In the genomic region with DNA sequence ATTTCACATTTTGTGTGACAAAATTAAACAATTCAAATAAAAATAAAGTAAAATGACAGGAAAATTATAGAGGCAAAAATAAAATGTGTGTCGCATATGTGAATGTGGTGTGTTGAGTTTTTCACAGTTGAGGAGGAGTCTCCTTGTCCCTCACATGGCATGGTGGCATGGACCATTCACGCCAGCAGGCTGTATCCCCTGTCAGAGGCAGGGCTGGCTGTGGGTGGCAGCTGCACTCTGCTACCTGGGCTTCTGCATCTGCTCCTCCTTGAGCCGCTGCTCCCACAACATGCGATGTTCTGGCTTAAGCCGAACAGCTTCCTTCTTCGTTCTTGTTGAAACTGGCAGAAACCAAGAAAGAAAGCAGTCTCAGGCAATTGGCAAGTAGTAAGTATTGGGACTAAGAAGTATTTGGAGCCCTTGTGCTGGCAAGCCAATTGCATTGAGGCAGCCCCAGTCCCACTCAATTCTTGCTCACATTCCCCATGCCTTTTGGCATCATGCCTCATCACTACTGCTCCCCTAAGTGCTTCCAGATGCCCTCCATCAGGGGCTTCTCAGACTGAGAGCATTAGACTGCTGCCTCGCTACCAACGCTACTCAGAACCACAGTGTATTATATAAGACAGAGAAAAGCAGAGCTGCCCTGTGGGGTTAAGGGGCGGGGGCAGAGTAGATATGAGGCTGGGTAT, we compare ENCODE assay signal across 1 cellular context.
TF ChIP-seq lines count a peak whose summit lies in the region.

No MANE protein-coding gene starts in this region.

TF ChIP-seq in SK-N-SH, 30 proteins besides CTCF, POLR2A, EP300 and RAD21 (continued from another document):
- TF ChIP-seq CHD2 (IDR thresholded peaks at IDR 0.05; ENCODE audit: low read length, partially characterized antibody) = peak; percentile 34
- TF ChIP-seq POLR2AphosphoS5 (IDR thresholded peaks at IDR 0.05; ENCODE audit: low read depth, low read length) = peak; percentile 58; the same call in 1 of the 2 replicates
- no peak for TF ChIP-seq SIN3A (IDR thresholded peaks at IDR 0.05; ENCODE audit: borderline replicate concordance, low read depth, low read length)
- no peak for TF ChIP-seq TAF1 (IDR thresholded peaks at IDR 0.05; ENCODE audit: borderline replicate concordance, low read depth, low read length)
- TF ChIP-seq EZH2phosphoT487 (IDR thresholded peaks at IDR 0.05; ENCODE audit: borderline replicate concordance, low read depth) = no peak
- TF ChIP-seq JUND (IDR thresholded peaks at IDR 0.05) = no peak
- TF ChIP-seq, protein P1, sequence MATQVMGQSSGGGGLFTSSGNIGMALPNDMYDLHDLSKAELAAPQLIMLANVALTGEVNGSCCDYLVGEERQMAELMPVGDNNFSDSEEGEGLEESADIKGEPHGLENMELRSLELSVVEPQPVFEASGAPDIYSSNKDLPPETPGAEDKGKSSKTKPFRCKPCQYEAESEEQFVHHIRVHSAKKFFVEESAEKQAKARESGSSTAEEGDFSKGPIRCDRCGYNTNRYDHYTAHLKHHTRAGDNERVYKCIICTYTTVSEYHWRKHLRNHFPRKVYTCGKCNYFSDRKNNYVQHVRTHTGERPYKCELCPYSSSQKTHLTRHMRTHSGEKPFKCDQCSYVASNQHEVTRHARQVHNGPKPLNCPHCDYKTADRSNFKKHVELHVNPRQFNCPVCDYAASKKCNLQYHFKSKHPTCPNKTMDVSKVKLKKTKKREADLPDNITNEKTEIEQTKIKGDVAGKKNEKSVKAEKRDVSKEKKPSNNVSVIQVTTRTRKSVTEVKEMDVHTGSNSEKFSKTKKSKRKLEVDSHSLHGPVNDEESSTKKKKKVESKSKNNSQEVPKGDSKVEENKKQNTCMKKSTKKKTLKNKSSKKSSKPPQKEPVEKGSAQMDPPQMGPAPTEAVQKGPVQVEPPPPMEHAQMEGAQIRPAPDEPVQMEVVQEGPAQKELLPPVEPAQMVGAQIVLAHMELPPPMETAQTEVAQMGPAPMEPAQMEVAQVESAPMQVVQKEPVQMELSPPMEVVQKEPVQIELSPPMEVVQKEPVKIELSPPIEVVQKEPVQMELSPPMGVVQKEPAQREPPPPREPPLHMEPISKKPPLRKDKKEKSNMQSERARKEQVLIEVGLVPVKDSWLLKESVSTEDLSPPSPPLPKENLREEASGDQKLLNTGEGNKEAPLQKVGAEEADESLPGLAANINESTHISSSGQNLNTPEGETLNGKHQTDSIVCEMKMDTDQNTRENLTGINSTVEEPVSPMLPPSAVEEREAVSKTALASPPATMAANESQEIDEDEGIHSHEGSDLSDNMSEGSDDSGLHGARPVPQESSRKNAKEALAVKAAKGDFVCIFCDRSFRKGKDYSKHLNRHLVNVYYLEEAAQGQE (IDR thresholded peaks at IDR 0.05; ENCODE audit: low read depth, low read length) = no peak
- no peak for TF ChIP-seq ELF1 (IDR thresholded peaks at IDR 0.05)
- no peak for TF ChIP-seq FOSL2 (IDR thresholded peaks at IDR 0.05; ENCODE audit: borderline replicate concordance, low read depth)
- peak; percentile 89 for TF ChIP-seq TCF12 (IDR thresholded peaks at IDR 0.05)
- peak; percentile 66; the same call in 1 of the 2 replicates for TF ChIP-seq NFIC (IDR thresholded peaks at IDR 0.05; ENCODE audit: borderline replicate concordance)
- TF ChIP-seq FOXJ3 (CRISPR knock-in tag; IDR thresholded peaks at IDR 0.05) = no peak
- TF ChIP-seq MXI1 (IDR thresholded peaks at IDR 0.05; ENCODE audit: low read depth, low read length) = peak; percentile 83
- TF ChIP-seq, protein P2, sequence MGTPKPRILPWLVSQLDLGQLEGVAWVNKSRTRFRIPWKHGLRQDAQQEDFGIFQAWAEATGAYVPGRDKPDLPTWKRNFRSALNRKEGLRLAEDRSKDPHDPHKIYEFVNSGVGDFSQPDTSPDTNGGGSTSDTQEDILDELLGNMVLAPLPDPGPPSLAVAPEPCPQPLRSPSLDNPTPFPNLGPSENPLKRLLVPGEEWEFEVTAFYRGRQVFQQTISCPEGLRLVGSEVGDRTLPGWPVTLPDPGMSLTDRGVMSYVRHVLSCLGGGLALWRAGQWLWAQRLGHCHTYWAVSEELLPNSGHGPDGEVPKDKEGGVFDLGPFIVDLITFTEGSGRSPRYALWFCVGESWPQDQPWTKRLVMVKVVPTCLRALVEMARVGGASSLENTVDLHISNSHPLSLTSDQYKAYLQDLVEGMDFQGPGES (IDR thresholded peaks at IDR 0.05; ENCODE audit: low read depth, low read length) = no peak
- peak; percentile 78 for TF ChIP-seq RCOR1 (IDR thresholded peaks at IDR 0.05; ENCODE audit: low read length)
- no peak for TF ChIP-seq NRF1 (IDR thresholded peaks at IDR 0.05; ENCODE audit: low read depth, low read length)
- TF ChIP-seq GATA2 (CRISPR knock-in tag; IDR thresholded peaks at IDR 0.05) = peak; percentile 35; the same call in 1 of the 2 replicates
- no peak for TF ChIP-seq RFX5 (IDR thresholded peaks at IDR 0.05; ENCODE audit: low read length)
- TF ChIP-seq, protein P3, sequence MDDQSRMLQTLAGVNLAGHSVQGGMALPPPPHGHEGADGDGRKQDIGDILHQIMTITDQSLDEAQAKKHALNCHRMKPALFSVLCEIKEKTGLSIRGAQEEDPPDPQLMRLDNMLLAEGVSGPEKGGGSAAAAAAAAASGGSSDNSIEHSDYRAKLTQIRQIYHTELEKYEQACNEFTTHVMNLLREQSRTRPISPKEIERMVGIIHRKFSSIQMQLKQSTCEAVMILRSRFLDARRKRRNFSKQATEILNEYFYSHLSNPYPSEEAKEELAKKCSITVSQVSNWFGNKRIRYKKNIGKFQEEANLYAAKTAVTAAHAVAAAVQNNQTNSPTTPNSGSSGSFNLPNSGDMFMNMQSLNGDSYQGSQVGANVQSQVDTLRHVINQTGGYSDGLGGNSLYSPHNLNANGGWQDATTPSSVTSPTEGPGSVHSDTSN (IDR thresholded peaks at IDR 0.05) = no peak
